Comparison of ENCODE assay signal across 18 cellular contexts in the genomic region with DNA sequence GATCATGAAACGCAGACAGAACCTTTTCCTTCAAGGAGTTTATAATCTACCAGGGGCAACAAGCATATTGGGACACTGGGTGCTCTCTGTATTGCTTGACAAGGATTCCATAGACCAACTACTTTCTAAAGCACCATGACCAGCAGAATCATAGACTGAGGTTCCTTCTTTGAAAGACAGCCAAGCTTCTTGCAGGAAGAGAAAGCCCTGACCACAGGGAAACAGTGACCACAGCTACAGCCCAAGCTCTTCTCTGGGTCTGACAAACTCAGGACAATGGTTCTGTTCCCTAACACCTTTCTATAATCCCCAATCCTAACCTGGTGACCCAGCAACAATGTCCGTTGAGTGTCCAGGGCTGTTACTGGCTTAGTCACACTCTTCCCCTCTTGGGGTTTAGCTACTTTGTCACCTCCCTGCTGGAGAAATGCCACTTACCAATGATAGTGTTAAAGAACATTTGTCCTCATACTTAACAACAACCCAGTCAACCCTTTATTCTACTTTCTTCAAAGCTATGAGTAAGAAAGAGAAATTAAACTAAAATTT.
"Had no signal": no experiment of that assay in that cellular context is flagged by ENCODE, and none has a peak within 500 bp of the region (broad histone marks: within the 10 kb centered on the region; RNA-seq: fewer than 3 reads in every experiment).

No MANE protein-coding gene starts in this region.

- H3K9me3 ChIP-seq: esophagus muscularis mucosa, mucosa of descending colon, thoracic aorta had no signal

- H3K27ac ChIP-seq: esophagus muscularis mucosa, thoracic aorta had no signal

- H3K27me3 ChIP-seq: esophagus muscularis mucosa had no signal

- DNase-seq: activated CD4-positive, alpha-beta T cell treated with anti-CD3 and anti-CD28 coated beads, Interleukin-2, amount 50 U/mL, for 48 hours; activated CD4-positive, CD25-positive, alpha-beta regulatory T cell treated with anti-CD3 and anti-CD28 coated beads, Interleukin-2, amount 50 U/mL, for 72 hours; activated CD8-positive, alpha-beta memory T cell treated with anti-CD3 and anti-CD28 coated beads, Interleukin-2, amount 10 ng/mL, durations not matched to agents 7 days and 5 days; activated effector memory CD4-positive, alpha-beta T cell treated with Interleukin-2 at 50 U/mL for 16 hours; activated T-cell treated with anti-CD3 and anti-CD28 coated beads, Interleukin-2, amount 50 U/mL, for 24 hours; amniotic stem cell; cerebellar nuclear complex; mammary epithelial cell; mucosa of descending colon; nephron progenitor cell; stimulated activated CD4-positive, alpha-beta T cell treated with anti-CD3 and anti-CD28 coated beads, Interleukin-15, amount 100 ng/mL, for 24 hours; stimulated activated CD4-positive, alpha-beta T cell treated with anti-CD3 and anti-CD28 coated beads, Interleukin-4, amount 100 ng/mL, for 4 hours; stimulated activated naive CD8-positive, alpha-beta T cell treated with anti-CD3 and anti-CD28 coated beads, Interleukin-15, amount 100 ng/mL, for 72 hours; T-helper 17 cell had no signal

- H3K4me3 ChIP-seq: esophagus muscularis mucosa, mucosa of descending colon, thoracic aorta had no signal

- H3K36me3 ChIP-seq: esophagus muscularis mucosa, thoracic aorta had no signal

- ATAC-seq: activated CD8-positive, alpha-beta memory T cell treated with anti-CD3 and anti-CD28 coated beads, Interleukin-2, amount 10 ng/mL, durations not matched to agents 7 days and 5 days; activated naive CD4-positive, alpha-beta T cell treated with anti-CD3 and anti-CD28 coated beads, Interleukin-2, amount 50 U/mL, for 72 hours; mucosa of descending colon; SK-N-SH treated with all-trans-retinoic acid at 6 μM for 48 hours; stimulated activated naive CD8-positive, alpha-beta T cell treated with anti-CD3 and anti-CD28 coated beads, Interleukin-15, amount 100 ng/mL, for 72 hours; T-helper 17 cell had no signal
